ENCODE assay signal across 9 cellular contexts in the genomic region with DNA sequence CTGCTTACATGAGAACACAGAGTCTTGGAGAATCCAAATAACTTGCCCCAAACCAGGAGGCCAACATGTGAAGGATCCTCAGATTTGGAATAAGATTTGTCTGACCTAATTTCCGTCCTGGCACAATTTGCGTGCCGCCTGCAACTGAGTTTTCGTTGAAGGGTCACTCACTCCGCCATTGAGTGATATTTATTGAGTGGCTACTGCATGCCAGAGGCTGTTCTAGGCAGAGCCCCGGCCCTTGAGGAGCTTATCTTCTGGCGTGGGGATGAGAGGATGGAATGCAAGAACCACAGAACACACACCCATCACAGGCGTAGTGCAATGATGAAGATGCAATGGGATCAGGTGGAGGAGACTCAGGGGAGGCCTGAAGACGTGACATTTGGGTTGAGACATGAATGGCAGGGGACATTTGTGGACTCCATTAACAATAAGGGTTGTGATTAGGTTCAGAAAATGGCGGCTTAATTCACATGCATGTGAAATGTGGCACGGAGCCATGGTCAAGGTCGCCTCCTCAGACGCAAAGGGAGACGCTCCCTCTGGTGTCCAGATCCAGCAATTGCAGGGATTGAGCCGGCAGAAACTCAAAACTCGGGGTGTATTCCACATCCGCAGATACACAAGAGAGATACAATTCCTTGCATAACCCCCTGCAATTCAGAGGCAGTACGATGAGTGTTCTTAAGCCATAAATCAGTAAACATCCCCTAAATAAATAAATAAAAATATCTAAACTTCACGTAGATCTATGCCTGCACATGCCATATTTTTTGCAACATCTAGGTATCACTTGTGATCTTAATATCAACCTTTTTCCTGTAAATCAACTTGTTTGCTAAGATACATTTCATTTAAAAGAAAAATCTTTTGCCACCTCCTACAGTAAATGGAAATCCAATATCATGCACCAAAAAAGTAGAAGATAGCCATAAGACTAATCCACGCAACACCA. TPM values are rescaled to one million over a fixed set of nuclear protein-coding genes. Genes with fewer than 3 reads are reported as not detected.
A peak's percentile ranks its signal among the peaks of the same experiment; 100 is the strongest.
DNase-seq lines count a peak whose midpoint lies in the region; ATAC-seq and TF ChIP-seq lines count a peak whose summit lies in the region.
"Had no signal": no experiment of that assay in that cellular context is flagged by ENCODE, and none has a peak within 500 bp of the region (broad histone marks: within the 10 kb centered on the region; RNA-seq: fewer than 3 reads in every experiment).

No MANE protein-coding gene starts in this region.

- CTCF ChIA-PET in naive thymus-derived CD4-positive, alpha-beta T cell (lab: Charles Lee) = interaction anchor here (0.7 to 2.1 kb wide), 2 partner anchors 8 to 704 kb away, joined by 3 to 11 read pairs; no protein-coding TSS in a partner anchor

- TF ChIP-seq CTCF in OCI-LY1 (IDR thresholded peaks at IDR 0.05; ENCODE audit: low read length) = peak; percentile 89
- TF ChIP-seq CTCF in esophagus muscularis mucosa (IDR thresholded peaks at IDR 0.05) = peak; percentile 85 to 89 (median 89)

- no peak overlapping the region for H3K27ac ChIP-seq in OCI-LY1 (ENCODE audit: low read depth, low read length, poor library complexity, severe bottlenecking)
- no peak overlapping the region for H3K27ac ChIP-seq in esophagus muscularis mucosa (replicated peaks in 1 of 4)
- H3K27ac ChIP-seq in naive thymus-derived CD4-positive, alpha-beta T cell (ENCODE audit: low read depth, low read length) = no peak overlapping the region

- H3K9me3 Mint-ChIP-seq in naive thymus-derived CD4-positive, alpha-beta T cell = no peaks in the 10 kb centered on the region
- peaks cover 6% of the 10 kb centered on the region for H3K9me3 Mint-ChIP-seq in stimulated activated memory B cell treated with anti-CD40 and anti-IgM and Interleukin-4, amounts not matched to agents 10 μg/mL and 1 μg/mL and 100 μg/mL, for 72 hours

- H3K9ac ChIP-seq in OCI-LY1 (ENCODE audit: low read length) = no peak overlapping the region

- in situ Hi-C loops in KBM-7 (cut with MboI; ENCODE audit: low pct_unique_long_range_greater_than_20kb, low sequenced_read_pairs) = no loop called here

- H3K4me1 ChIP-seq in OCI-LY1 (ENCODE audit: insufficient read depth, low read length, severe bottlenecking) = peaks cover 24% of the 10 kb centered on the region
- H3K4me1 ChIP-seq in esophagus muscularis mucosa = peaks cover 9 to 23% (median 13%) of the 10 kb centered on the region in 4 donors
- H3K4me1 ChIP-seq in naive thymus-derived CD4-positive, alpha-beta T cell (ENCODE audit: control insufficient read depth in 2 of 2, insufficient read depth in 2 of 2, low read length in 2 of 2) = no peaks in the 10 kb centered on the region

- H3K27me3 ChIP-seq in OCI-LY1 (ENCODE audit: insufficient read depth, low read length) (no peaks in the 10 kb centered on the region), esophagus muscularis mucosa (no peaks in the 10 kb centered on the region)
- H3K27me3 ChIP-seq in naive thymus-derived CD4-positive, alpha-beta T cell (ENCODE audit: control insufficient read depth in 2 of 2, insufficient read depth in 2 of 2, low read length in 2 of 2) = peaks cover 0 to 4% of the 10 kb centered on the region in 2 donors

- no peak for TF ChIP-seq EP300 in esophagus muscularis mucosa (IDR thresholded peaks at IDR 0.05)

- WGBS in esophagus muscularis mucosa = 50% methylated on average over 20 of the region's 20 CpGs

- peak overlapping the region; percentile 57 for H2AFZ ChIP-seq in OCI-LY1 (ENCODE audit: low read length)

- no peaks in the 10 kb centered on the region for H4K20me1 ChIP-seq in OCI-LY1 (ENCODE audit: insufficient read depth, low read length)

- intact Hi-C loops in esophagus muscularis mucosa (cut with DNase I) = loop anchor here (5.0 kb wide), 1 partner anchor 189 kb away; no protein-coding TSS in a partner anchor
- intact Hi-C loops in naive thymus-derived CD4-positive, alpha-beta T cell (cut with micrococcal nuclease) = loop anchor here (1.0 to 5.0 kb wide), 8 partner anchors 178 to 1614 kb away; no protein-coding TSS in a partner anchor

- H3K9me3 ChIP-seq in OCI-LY1 (ENCODE audit: low read length) (no peaks in the 10 kb centered on the region), esophagus muscularis mucosa (no peaks in the 10 kb centered on the region)
- no peaks in the 10 kb centered on the region for H3K9me3 ChIP-seq in naive thymus-derived CD4-positive, alpha-beta T cell (ENCODE audit: control insufficient read depth in 2 of 3, low read length in 3 of 3)

- H3K4me1 Mint-ChIP-seq in naive thymus-derived CD4-positive, alpha-beta T cell = peaks cover 0 to 9% (median 6%) of the 10 kb centered on the region in 7 donors
- H3K4me1 Mint-ChIP-seq in stimulated activated memory B cell treated with anti-CD40 and anti-IgM and Interleukin-4, amounts not matched to agents 10 μg/mL and 1 μg/mL and 100 μg/mL, for 72 hours = peaks cover 6% of the 10 kb centered on the region

- peak; percentile 76 for ATAC-seq in naive thymus-derived CD4-positive, alpha-beta T cell
- peak; percentile 48 for ATAC-seq in stimulated activated memory B cell treated with anti-CD40 and anti-IgM and Interleukin-4, amounts not matched to agents 10 μg/mL and 1 μg/mL and 100 μg/mL, for 72 hours
- no peak for ATAC-seq in HG03135 (IDR thresholded peaks at IDR 0.05; ENCODE audit: unreplicated experiment)

- H3K36me3 ChIP-seq in OCI-LY1 (ENCODE audit: insufficient read depth, low read length) (no peaks in the 10 kb centered on the region), esophagus muscularis mucosa (no peaks in the 10 kb centered on the region)
- H3K36me3 ChIP-seq in naive thymus-derived CD4-positive, alpha-beta T cell (ENCODE audit: control insufficient read depth in 2 of 3, insufficient read depth in 3 of 3, low read length in 3 of 3) = no peaks in the 10 kb centered on the region

- no peak overlapping the region for H3K4me3 ChIP-seq in OCI-LY1 (ENCODE audit: low read depth, low read length, poor library complexity, severe bottlenecking)
- H3K4me3 ChIP-seq in esophagus muscularis mucosa = no peak overlapping the region
- no peak overlapping the region for H3K4me3 ChIP-seq in naive thymus-derived CD4-positive, alpha-beta T cell (ENCODE audit: low read length)

- no peaks in the 10 kb centered on the region for H3K36me3 Mint-ChIP-seq in naive thymus-derived CD4-positive, alpha-beta T cell
- H3K36me3 Mint-ChIP-seq in stimulated activated memory B cell treated with anti-CD40 and anti-IgM and Interleukin-4, amounts not matched to agents 10 μg/mL and 1 μg/mL and 100 μg/mL, for 72 hours = no peaks in the 10 kb centered on the region
- H3K36me3 Mint-ChIP-seq: activated naive CD8-positive, alpha-beta T cell had no signal

- H3K4me2 ChIP-seq in OCI-LY1 (ENCODE audit: low read length) = no peak overlapping the region

- H3K27ac Mint-ChIP-seq in naive thymus-derived CD4-positive, alpha-beta T cell = peak overlapping the region in 2 of 9 donors; percentile 25 to 27
- H3K27ac Mint-ChIP-seq in stimulated activated memory B cell treated with anti-CD40 and anti-IgM and Interleukin-4, amounts not matched to agents 10 μg/mL and 1 μg/mL and 100 μg/mL, for 72 hours = no peak overlapping the region
- H3K27ac Mint-ChIP-seq: activated naive CD8-positive, alpha-beta T cell had no signal

- DNase-seq in DMS53 treated with DMSO at 0.1 percent for 48 hours (lab: John Stamatoyannopoulos, UW; ENCODE audit: unreplicated experiment) = peak; percentile 68
- peak; percentile 80 for DNase-seq in KBM-7
- peak; percentile 55 for DNase-seq in activated T-cell treated with anti-CD3 and anti-CD28 coated beads for 4 hours
- DNase-seq in esophagus muscularis mucosa (ENCODE audit: extremely low spot score) = no peak
- DNase-seq in naive thymus-derived CD4-positive, alpha-beta T cell = peak; percentile 15 to 64 (median 51)

- no peak for TF ChIP-seq POLR2A in esophagus muscularis mucosa (IDR thresholded peaks at IDR 0.05; ENCODE audit: low read depth)

- no peaks in the 10 kb centered on the region for H3F3A ChIP-seq in OCI-LY1 (ENCODE audit: insufficient read depth, low read length)

- H3K9me2 ChIP-seq in OCI-LY1 (ENCODE audit: low read depth, low read length) = no peaks in the 10 kb centered on the region

- peak overlapping the region in 1 of 10 donors; percentile 4 for H3K4me3 Mint-ChIP-seq in naive thymus-derived CD4-positive, alpha-beta T cell
- no peak overlapping the region for H3K4me3 Mint-ChIP-seq in stimulated activated memory B cell treated with anti-CD40 and anti-IgM and Interleukin-4, amounts not matched to agents 10 μg/mL and 1 μg/mL and 100 μg/mL, for 72 hours
- H3K4me3 Mint-ChIP-seq: activated naive CD8-positive, alpha-beta T cell had no signal

- H3K79me2 ChIP-seq in OCI-LY1 (ENCODE audit: insufficient read depth, low read length) = no peaks in the 10 kb centered on the region

- peaks cover 0 to 12% (median 6%) of the 10 kb centered on the region in 5 donors for H3K27me3 Mint-ChIP-seq in naive thymus-derived CD4-positive, alpha-beta T cell
- peaks cover 10% of the 10 kb centered on the region for H3K27me3 Mint-ChIP-seq in stimulated activated memory B cell treated with anti-CD40 and anti-IgM and Interleukin-4, amounts not matched to agents 10 μg/mL and 1 μg/mL and 100 μg/mL, for 72 hours

- POLR2A ChIA-PET in naive thymus-derived CD4-positive, alpha-beta T cell (lab: Charles Lee) = no interaction called here

RNA-seq across cellular contexts. Expression of a gene that starts 57.9 kb away (rescaled TPM):
- 10 to 100 TPM in 1 of 4 donors, 1 to 10 TPM in 3; 1.7 to 12.5 (median 2.9) TPM for total RNA-seq in esophagus muscularis mucosa
- not detected for total RNA-seq in naive thymus-derived CD4-positive, alpha-beta T cell
- not detected for polyA plus RNA-seq in naive thymus-derived CD4-positive, alpha-beta T cell
